In genomic region chr12:57459055-57459749, GRCh38 we compare ENCODE assay signal across 1 cellular context.
TF ChIP-seq lines count a peak whose summit lies in the region.

No MANE protein-coding gene starts in this region.

TF ChIP-seq in GM12878, 131 proteins besides CTCF, POLR2A, EP300 and RAD21 (continues in another document):
- TF ChIP-seq FOXM1 (IDR thresholded peaks at IDR 0.05; ENCODE audit: low read depth, low read length) (no peak), SUPT20H (IDR thresholded peaks at IDR 0.05; ENCODE audit: borderline replicate concordance, control insufficient read depth, low read depth, low read length) (no peak), NBN (IDR thresholded peaks at IDR 0.05) (peak; percentile 74), ETV6 (conservative IDR thresholded peaks at IDR 0.05 in 1 of 2, IDR thresholded peaks at IDR 0.05 in 1 of 2; ENCODE audit: borderline replicate concordance in 1 of 2, low read depth in 1 of 2) (no peak), ZNF274 (IDR thresholded peaks at IDR 0.05; ENCODE audit: insufficient read depth, insufficient read length) (no peak), PKNOX1 (IDR thresholded peaks at IDR 0.05) (peak; percentile 31; the same call in 1 of the 2 replicates), SMAD1 (IDR thresholded peaks at IDR 0.05; ENCODE audit: low read depth, partially characterized antibody) (no peak), SREBF2 (IDR thresholded peaks at IDR 0.05; ENCODE audit: low read length) (no peak), CHD4 (IDR thresholded peaks at IDR 0.05) (no peak), ATF2 (IDR thresholded peaks at IDR 0.05; ENCODE audit: low read length) (no peak), MXI1 (IDR thresholded peaks at IDR 0.05; ENCODE audit: low read depth, low read length) (no peak), SMARCA5 (IDR thresholded peaks at IDR 0.05) (peak; percentile 52; the same call in 1 of the 2 replicates), MLLT1 (IDR thresholded peaks at IDR 0.05) (peak; percentile 83), RAD51 (IDR thresholded peaks at IDR 0.05) (peak; percentile 82), TBL1XR1 (IDR thresholded peaks at IDR 0.05; ENCODE audit: low read depth, low read length) (peak; percentile 45; the same call in 1 of the 2 replicates), SMC3 (IDR thresholded peaks at IDR 0.05; ENCODE audit: borderline replicate concordance, low read length) (peak; percentile 76), BMI1 (IDR thresholded peaks at IDR 0.05; ENCODE audit: borderline replicate concordance) (no peak), EGR1 (IDR thresholded peaks at IDR 0.05; ENCODE audit: borderline replicate concordance in 1 of 2, low read depth in 2 of 2, low read length in 2 of 2) (peak in 1 of 2 experiments; percentile 41; a peak in 1 of 3 replicates), RBBP5 (conservative IDR thresholded peaks at IDR 0.05) (no peak), HDGF (IDR thresholded peaks at IDR 0.05) (no peak), KLF5 (IDR thresholded peaks at IDR 0.05; ENCODE audit: partially characterized antibody) (no peak), ZSCAN29 (IDR thresholded peaks at IDR 0.05) (peak; percentile 85), RUNX3 (IDR thresholded peaks at IDR 0.05; ENCODE audit: low read length) (peak; percentile 88), SRF (IDR thresholded peaks at IDR 0.05; ENCODE audit: low read depth in 2 of 2, low read length in 2 of 2) (0 out of 4 replicates have a peak, but pooled peaks of 1 of the 2 experiments have one; percentile 23), ESRRA (IDR thresholded peaks at IDR 0.05; ENCODE audit: low read length) (no peak), RB1 (IDR thresholded peaks at IDR 0.05; ENCODE audit: borderline replicate concordance) (peak; percentile 53; the same call in 1 of the 2 replicates), KDM1A (IDR thresholded peaks at IDR 0.05; ENCODE audit: borderline replicate concordance) (no peak), TARDBP (IDR thresholded peaks at IDR 0.05; ENCODE audit: borderline replicate concordance) (0 out of 2 replicates have a peak, but pooled peaks have one; percentile 27), NFIC (IDR thresholded peaks at IDR 0.05; ENCODE audit: low read depth, low read length) (no peak), NKRF (conservative IDR thresholded peaks at IDR 0.05) (0 out of 2 replicates have a peak, but pooled peaks have one; percentile 46), MTA3 (IDR thresholded peaks at IDR 0.05; ENCODE audit: borderline replicate concordance, low read length) (no peak), LARP7 (IDR thresholded peaks at IDR 0.05) (peak; percentile 38; the same call in 1 of the 2 replicates), IRF4 (IDR thresholded peaks at IDR 0.05; ENCODE audit: low read depth, low read length) (no peak), GATAD2B (conservative IDR thresholded peaks at IDR 0.05; ENCODE audit: low read depth) (no peak; the same call in 1 of the 2 replicates), POU2F2 (IDR thresholded peaks at IDR 0.05; ENCODE audit: borderline replicate concordance, low read depth, low read length) (peak; percentile 65; the same call in 2 of the 3 replicates)
- TF ChIP-seq, protein P1, sequence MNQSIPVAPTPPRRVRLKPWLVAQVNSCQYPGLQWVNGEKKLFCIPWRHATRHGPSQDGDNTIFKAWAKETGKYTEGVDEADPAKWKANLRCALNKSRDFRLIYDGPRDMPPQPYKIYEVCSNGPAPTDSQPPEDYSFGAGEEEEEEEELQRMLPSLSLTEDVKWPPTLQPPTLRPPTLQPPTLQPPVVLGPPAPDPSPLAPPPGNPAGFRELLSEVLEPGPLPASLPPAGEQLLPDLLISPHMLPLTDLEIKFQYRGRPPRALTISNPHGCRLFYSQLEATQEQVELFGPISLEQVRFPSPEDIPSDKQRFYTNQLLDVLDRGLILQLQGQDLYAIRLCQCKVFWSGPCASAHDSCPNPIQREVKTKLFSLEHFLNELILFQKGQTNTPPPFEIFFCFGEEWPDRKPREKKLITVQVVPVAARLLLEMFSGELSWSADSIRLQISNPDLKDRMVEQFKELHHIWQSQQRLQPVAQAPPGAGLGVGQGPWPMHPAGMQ (IDR thresholded peaks at IDR 0.05; ENCODE audit: borderline replicate concordance) = no peak
- TF ChIP-seq, protein P2, sequence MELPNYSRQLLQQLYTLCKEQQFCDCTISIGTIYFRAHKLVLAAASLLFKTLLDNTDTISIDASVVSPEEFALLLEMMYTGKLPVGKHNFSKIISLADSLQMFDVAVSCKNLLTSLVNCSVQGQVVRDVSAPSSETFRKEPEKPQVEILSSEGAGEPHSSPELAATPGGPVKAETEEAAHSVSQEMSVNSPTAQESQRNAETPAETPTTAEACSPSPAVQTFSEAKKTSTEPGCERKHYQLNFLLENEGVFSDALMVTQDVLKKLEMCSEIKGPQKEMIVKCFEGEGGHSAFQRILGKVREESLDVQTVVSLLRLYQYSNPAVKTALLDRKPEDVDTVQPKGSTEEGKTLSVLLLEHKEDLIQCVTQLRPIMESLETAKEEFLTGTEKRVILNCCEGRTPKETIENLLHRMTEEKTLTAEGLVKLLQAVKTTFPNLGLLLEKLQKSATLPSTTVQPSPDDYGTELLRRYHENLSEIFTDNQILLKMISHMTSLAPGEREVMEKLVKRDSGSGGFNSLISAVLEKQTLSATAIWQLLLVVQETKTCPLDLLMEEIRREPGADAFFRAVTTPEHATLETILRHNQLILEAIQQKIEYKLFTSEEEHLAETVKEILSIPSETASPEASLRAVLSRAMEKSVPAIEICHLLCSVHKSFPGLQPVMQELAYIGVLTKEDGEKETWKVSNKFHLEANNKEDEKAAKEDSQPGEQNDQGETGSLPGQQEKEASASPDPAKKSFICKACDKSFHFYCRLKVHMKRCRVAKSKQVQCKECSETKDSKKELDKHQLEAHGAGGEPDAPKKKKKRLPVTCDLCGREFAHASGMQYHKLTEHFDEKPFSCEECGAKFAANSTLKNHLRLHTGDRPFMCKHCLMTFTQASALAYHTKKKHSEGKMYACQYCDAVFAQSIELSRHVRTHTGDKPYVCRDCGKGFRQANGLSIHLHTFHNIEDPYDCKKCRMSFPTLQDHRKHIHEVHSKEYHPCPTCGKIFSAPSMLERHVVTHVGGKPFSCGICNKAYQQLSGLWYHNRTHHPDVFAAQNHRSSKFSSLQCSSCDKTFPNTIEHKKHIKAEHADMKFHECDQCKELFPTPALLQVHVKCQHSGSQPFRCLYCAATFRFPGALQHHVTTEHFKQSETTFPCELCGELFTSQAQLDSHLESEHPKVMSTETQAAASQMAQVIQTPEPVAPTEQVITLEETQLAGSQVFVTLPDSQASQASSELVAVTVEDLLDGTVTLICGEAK (IDR thresholded peaks at IDR 0.05; ENCODE audit: borderline replicate concordance) = peak; percentile 39; the same call in 1 of the 2 replicates
- TF ChIP-seq, protein P3, sequence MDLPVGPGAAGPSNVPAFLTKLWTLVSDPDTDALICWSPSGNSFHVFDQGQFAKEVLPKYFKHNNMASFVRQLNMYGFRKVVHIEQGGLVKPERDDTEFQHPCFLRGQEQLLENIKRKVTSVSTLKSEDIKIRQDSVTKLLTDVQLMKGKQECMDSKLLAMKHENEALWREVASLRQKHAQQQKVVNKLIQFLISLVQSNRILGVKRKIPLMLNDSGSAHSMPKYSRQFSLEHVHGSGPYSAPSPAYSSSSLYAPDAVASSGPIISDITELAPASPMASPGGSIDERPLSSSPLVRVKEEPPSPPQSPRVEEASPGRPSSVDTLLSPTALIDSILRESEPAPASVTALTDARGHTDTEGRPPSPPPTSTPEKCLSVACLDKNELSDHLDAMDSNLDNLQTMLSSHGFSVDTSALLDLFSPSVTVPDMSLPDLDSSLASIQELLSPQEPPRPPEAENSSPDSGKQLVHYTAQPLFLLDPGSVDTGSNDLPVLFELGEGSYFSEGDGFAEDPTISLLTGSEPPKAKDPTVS (IDR thresholded peaks at IDR 0.05; ENCODE audit: low read depth, low read length) = no peak
- TF ChIP-seq, protein P4, sequence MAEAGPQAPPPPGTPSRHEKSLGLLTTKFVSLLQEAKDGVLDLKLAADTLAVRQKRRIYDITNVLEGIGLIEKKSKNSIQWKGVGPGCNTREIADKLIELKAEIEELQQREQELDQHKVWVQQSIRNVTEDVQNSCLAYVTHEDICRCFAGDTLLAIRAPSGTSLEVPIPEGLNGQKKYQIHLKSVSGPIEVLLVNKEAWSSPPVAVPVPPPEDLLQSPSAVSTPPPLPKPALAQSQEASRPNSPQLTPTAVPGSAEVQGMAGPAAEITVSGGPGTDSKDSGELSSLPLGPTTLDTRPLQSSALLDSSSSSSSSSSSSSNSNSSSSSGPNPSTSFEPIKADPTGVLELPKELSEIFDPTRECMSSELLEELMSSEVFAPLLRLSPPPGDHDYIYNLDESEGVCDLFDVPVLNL (IDR thresholded peaks at IDR 0.05; ENCODE audit: low read depth, low read length) = no peak
- TF ChIP-seq, protein P5, sequence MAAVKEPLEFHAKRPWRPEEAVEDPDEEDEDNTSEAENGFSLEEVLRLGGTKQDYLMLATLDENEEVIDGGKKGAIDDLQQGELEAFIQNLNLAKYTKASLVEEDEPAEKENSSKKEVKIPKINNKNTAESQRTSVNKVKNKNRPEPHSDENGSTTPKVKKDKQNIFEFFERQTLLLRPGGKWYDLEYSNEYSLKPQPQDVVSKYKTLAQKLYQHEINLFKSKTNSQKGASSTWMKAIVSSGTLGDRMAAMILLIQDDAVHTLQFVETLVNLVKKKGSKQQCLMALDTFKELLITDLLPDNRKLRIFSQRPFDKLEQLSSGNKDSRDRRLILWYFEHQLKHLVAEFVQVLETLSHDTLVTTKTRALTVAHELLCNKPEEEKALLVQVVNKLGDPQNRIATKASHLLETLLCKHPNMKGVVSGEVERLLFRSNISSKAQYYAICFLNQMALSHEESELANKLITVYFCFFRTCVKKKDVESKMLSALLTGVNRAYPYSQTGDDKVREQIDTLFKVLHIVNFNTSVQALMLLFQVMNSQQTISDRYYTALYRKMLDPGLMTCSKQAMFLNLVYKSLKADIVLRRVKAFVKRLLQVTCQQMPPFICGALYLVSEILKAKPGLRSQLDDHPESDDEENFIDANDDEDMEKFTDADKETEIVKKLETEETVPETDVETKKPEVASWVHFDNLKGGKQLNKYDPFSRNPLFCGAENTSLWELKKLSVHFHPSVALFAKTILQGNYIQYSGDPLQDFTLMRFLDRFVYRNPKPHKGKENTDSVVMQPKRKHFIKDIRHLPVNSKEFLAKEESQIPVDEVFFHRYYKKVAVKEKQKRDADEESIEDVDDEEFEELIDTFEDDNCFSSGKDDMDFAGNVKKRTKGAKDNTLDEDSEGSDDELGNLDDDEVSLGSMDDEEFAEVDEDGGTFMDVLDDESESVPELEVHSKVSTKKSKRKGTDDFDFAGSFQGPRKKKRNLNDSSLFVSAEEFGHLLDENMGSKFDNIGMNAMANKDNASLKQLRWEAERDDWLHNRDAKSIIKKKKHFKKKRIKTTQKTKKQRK (IDR thresholded peaks at IDR 0.05; ENCODE audit: low read depth, low read length) = no peak
